14 cellular contexts compared by ENCODE assay signal in genomic region chr19:47152632-47153031, GRCh38. TPM values are rescaled to one million over a fixed set of nuclear protein-coding genes. Genes with fewer than 3 reads are reported as not detected.
A peak's percentile ranks its signal among the peaks of the same experiment; 100 is the strongest.
DNase-seq lines count a peak whose midpoint lies in the region; FAIRE-seq and TF ChIP-seq lines count a peak whose summit lies in the region.
"Had no signal": no experiment of that assay in that cellular context is flagged by ENCODE, and none has a peak within 500 bp of the region (broad histone marks: within the 10 kb centered on the region; RNA-seq: fewer than 3 reads in every experiment).

No MANE protein-coding gene starts in this region.

- H3K4me3 ChIP-seq in HUES64 (ENCODE audit: low read length), result no peak overlapping the region
- no peak overlapping the region for H3K4me3 ChIP-seq in bronchial epithelial cell (ENCODE audit: low read depth, low read length)
- no peak overlapping the region for H3K4me3 ChIP-seq in right atrium auricular region

- peaks cover 87% of the 10 kb centered on the region for H3K36me3 ChIP-seq in HUES64 (ENCODE audit: insufficient read depth, low read length)
- H3K36me3 ChIP-seq in bronchial epithelial cell (ENCODE audit: control insufficient read depth, insufficient read depth, low read length), result peaks cover 14% of the 10 kb centered on the region
- H3K36me3 ChIP-seq in right atrium auricular region, result peaks cover 46% of the 10 kb centered on the region

- no peak for FAIRE-seq in bronchial epithelial cell (lab: Jason Lieb, UNC)

- no peak overlapping the region for H3K4me3 Mint-ChIP-seq in nephron
- H3K4me3 Mint-ChIP-seq: B cell; dendritic cell treated with granulocyte-macrophage colony-stimulating factor and Interleukin-4, amounts not matched to agents 40 ng/mL and 50 ng/mL, for 4 days; H9 had no signal

- H3K4me1 ChIP-seq in HUES64 (ENCODE audit: insufficient read depth, low read length) (peaks cover 16% of the 10 kb centered on the region), right atrium auricular region (peaks cover 0 to 15% of the 10 kb centered on the region in 2 donors)

- 95% methylated on average over 2 of the region's 2 CpGs for WGBS in HUES64

- TF ChIP-seq CTCF in C4-2B (conservative IDR thresholded peaks at IDR 0.05) (no peak), bronchial epithelial cell (IDR thresholded peaks at IDR 0.05; ENCODE audit: insufficient read depth, low read length, severe bottlenecking) (no peak), nephron (IDR thresholded peaks at IDR 0.05; ENCODE audit: unreplicated experiment in 3 of 3) (no peak), right atrium auricular region (IDR thresholded peaks at IDR 0.05) (no peak)

- peaks cover 31% of the 10 kb centered on the region for H3K4me1 Mint-ChIP-seq in nephron

- H3K9me3 ChIP-seq in HUES64 (ENCODE audit: insufficient read depth, low read depth, low read length) (no peaks in the 10 kb centered on the region), right atrium auricular region (no peaks in the 10 kb centered on the region)

- peaks cover 69% of the 10 kb centered on the region for H3K36me3 Mint-ChIP-seq in nephron (ENCODE audit: low read depth)

- H3K9me3 Mint-ChIP-seq in nephron, result no peaks in the 10 kb centered on the region
- H3K9me3 Mint-ChIP-seq: dendritic cell treated with granulocyte-macrophage colony-stimulating factor and Interleukin-4, amounts not matched to agents 40 ng/mL and 50 ng/mL, for 4 days had no signal

- DNase-seq in bronchial epithelial cell (ENCODE audit: low read depth), result peak; percentile 96
- no peak for DNase-seq in NK-92 treated with Interleukin-12 subunit alpha and Interleukin-12 subunit beta, amount 100 ng/mL, for 24 hours (lab: John Stamatoyannopoulos, UW)
- no peak for DNase-seq in NCI-H524 treated with DMSO at 0.1 percent for 48 hours (lab: John Stamatoyannopoulos, UW)
- DNase-seq in right atrium auricular region (ENCODE audit: low spot score), result no peak
- DNase-seq in DMS 273 treated with DMSO at 0.1 percent for 48 hours (lab: John Stamatoyannopoulos, UW), result no peak
- DNase-seq: foreskin melanocyte, H9, NCI-H1694, nucleus accumbens had no signal

- H3K27me3 ChIP-seq in HUES64 (ENCODE audit: insufficient read depth, low read length) (no peaks in the 10 kb centered on the region), bronchial epithelial cell (ENCODE audit: control insufficient read depth, insufficient read depth, low read length) (no peaks in the 10 kb centered on the region), right atrium auricular region (no peaks in the 10 kb centered on the region)

- H3K9ac ChIP-seq in HUES64 (ENCODE audit: low read depth, low read length), result no peak overlapping the region

- peak overlapping the region; percentile 17 to 89 (median 84) for H3K27ac Mint-ChIP-seq in nephron
- H3K27ac Mint-ChIP-seq: B cell; dendritic cell treated with granulocyte-macrophage colony-stimulating factor and Interleukin-4, amounts not matched to agents 40 ng/mL and 50 ng/mL, for 4 days had no signal

- H3K27me3 Mint-ChIP-seq in nephron (ENCODE audit: low read depth), result no peaks in the 10 kb centered on the region
- H3K27me3 Mint-ChIP-seq: B cell; dendritic cell treated with granulocyte-macrophage colony-stimulating factor and Interleukin-4, amounts not matched to agents 40 ng/mL and 50 ng/mL, for 4 days had no signal

- H3K27ac ChIP-seq in C4-2B (peak overlapping the region; percentile 79; the same call in 1 of the 2 replicates), HUES64 (ENCODE audit: low read depth, low read length) (peak overlapping the region; percentile 28; the same call in 1 of the 2 replicates), right atrium auricular region (no peak overlapping the region)

RNA-seq across cellular contexts. Expression of gene SAE1, which starts 22.0 kb away (rescaled TPM):
- 192 TPM for polyA plus RNA-seq in HUES64 (2013, experiment 1 of 2)
- polyA plus RNA-seq in HUES64 (2013, experiment 2 of 2), result 205 TPM
- total RNA-seq in bronchial epithelial cell (90.6 and 108 TPM in 2 replicates), right atrium auricular region (10 to 100 TPM; 43.7 to 48.7 TPM)

RNA-seq across cellular contexts. Expression of gene ZC3H4, which starts 39.1 kb away (rescaled TPM):
- polyA plus RNA-seq in HUES64 (2013, experiment 1 of 2), result 25.7 TPM
- polyA plus RNA-seq in HUES64 (2013, experiment 2 of 2), result 27.1 TPM
- 2.6 and 7.0 TPM in 2 replicates for total RNA-seq in bronchial epithelial cell
- total RNA-seq in right atrium auricular region, result 10 to 100 TPM; 15.4 to 18.0 TPM

Comparison
In these comparisons a context has a peak if more than half of its experiments do, and no peak if none do; other contexts are left out.
1. H3K27ac ChIP-seq: peak in C4-2B (single experiment) and HUES64 (single experiment); none in right atrium auricular region (0 of 2).